ENCODE assay signal across 1 cellular context in genomic region chr3:50568947-50569749, GRCh38.
TF ChIP-seq lines count a peak whose summit lies in the region.

Gene HEMK1 (plus strand): TSS chr3:50569522. CDS start chr3:50571105, 1,583 bp downstream.

TF ChIP-seq in HepG2, 621 proteins besides CTCF, POLR2A, EP300 and RAD21 (continued from another document and continues in another):
- TF ChIP-seq HMGXB3 (CRISPR knock-in tag; IDR thresholded peaks at IDR 0.05; ENCODE audit: borderline replicate concordance) (peak; percentile 75; the same call in 1 of the 2 replicates), ZNF598 (CRISPR knock-in tag; IDR thresholded peaks at IDR 0.05; ENCODE audit: borderline replicate concordance) (peak; percentile 24; the same call in 1 of the 2 replicates), HOXA3 (CRISPR knock-in tag; IDR thresholded peaks at IDR 0.05) (peak; percentile 89; the same call in 1 of the 2 replicates), ZNF597 (CRISPR knock-in tag; IDR thresholded peaks at IDR 0.05) (no peak), ZSCAN20 (CRISPR knock-in tag; IDR thresholded peaks at IDR 0.05; ENCODE audit: borderline replicate concordance) (no peak), MNT (IDR thresholded peaks at IDR 0.05) (no peak), ZNF513 (CRISPR knock-in tag; conservative IDR thresholded peaks at IDR 0.05) (no peak), ZNF629 (CRISPR knock-in tag; conservative IDR thresholded peaks at IDR 0.05) (no peak), SAFB2 (CRISPR knock-in tag; IDR thresholded peaks at IDR 0.05; ENCODE audit: borderline replicate concordance, low read depth) (no peak), ZNF460 (CRISPR knock-in tag; IDR thresholded peaks at IDR 0.05; ENCODE audit: borderline replicate concordance) (no peak; the same call in 1 of the 2 replicates), ZNF234 (CRISPR knock-in tag; conservative IDR thresholded peaks at IDR 0.05) (0 out of 2 replicates have a peak, but pooled peaks have one; percentile 66), ZNF878 (CRISPR knock-in tag; IDR thresholded peaks at IDR 0.05) (no peak), ARNT2 (CRISPR knock-in tag; IDR thresholded peaks at IDR 0.05; ENCODE audit: low read depth) (peak; percentile 55; the same call in 1 of the 2 replicates), ZFP90 (CRISPR knock-in tag; IDR thresholded peaks at IDR 0.05; ENCODE audit: borderline replicate concordance) (peak; percentile 32; the same call in 1 of the 2 replicates), HOMEZ (CRISPR knock-in tag; IDR thresholded peaks at IDR 0.05; ENCODE audit: low read depth) (peak; percentile 43; the same call in 1 of the 2 replicates), STAT6 (CRISPR knock-in tag; IDR thresholded peaks at IDR 0.05; ENCODE audit: borderline replicate concordance) (peak; percentile 49; the same call in 1 of the 2 replicates), ZNF512B (CRISPR knock-in tag; IDR thresholded peaks at IDR 0.05; ENCODE audit: borderline replicate concordance) (no peak), ZSCAN30 (CRISPR knock-in tag; IDR thresholded peaks at IDR 0.05) (no peak), U2AF1 (optimal IDR thresholded peaks at IDR 0.05; ENCODE audit: low read depth, low read length) (peak; percentile 23), ZNF850 (CRISPR knock-in tag; conservative IDR thresholded peaks at IDR 0.05) (no peak), RCOR2 (CRISPR knock-in tag; IDR thresholded peaks at IDR 0.05) (no peak), ATF2 (CRISPR knock-in tag; IDR thresholded peaks at IDR 0.05) (peak; percentile 77), ZNF567 (CRISPR knock-in tag; IDR thresholded peaks at IDR 0.05; ENCODE audit: borderline replicate concordance) (no peak; the same call in 1 of the 2 replicates), ZNF660 (CRISPR knock-in tag; IDR thresholded peaks at IDR 0.05; ENCODE audit: borderline replicate concordance, low read depth) (no peak), MXD3 (CRISPR knock-in tag; IDR thresholded peaks at IDR 0.05) (peak; percentile 77), HINFP (CRISPR knock-in tag; IDR thresholded peaks at IDR 0.05; ENCODE audit: low read depth) (no peak), TFDP1 (CRISPR knock-in tag; IDR thresholded peaks at IDR 0.05; ENCODE audit: borderline replicate concordance) (no peak), CREBL2 (CRISPR knock-in tag; IDR thresholded peaks at IDR 0.05; ENCODE audit: borderline replicate concordance) (no peak), ZNF430 (CRISPR knock-in tag; IDR thresholded peaks at IDR 0.05) (peak; percentile 54), SUZ12 (IDR thresholded peaks at IDR 0.05; ENCODE audit: low read depth, low read length) (no peak), ZNF639 (CRISPR knock-in tag; conservative IDR thresholded peaks at IDR 0.05) (peak; percentile 76)
